16 cellular contexts compared by ENCODE assay signal in the genomic region with DNA sequence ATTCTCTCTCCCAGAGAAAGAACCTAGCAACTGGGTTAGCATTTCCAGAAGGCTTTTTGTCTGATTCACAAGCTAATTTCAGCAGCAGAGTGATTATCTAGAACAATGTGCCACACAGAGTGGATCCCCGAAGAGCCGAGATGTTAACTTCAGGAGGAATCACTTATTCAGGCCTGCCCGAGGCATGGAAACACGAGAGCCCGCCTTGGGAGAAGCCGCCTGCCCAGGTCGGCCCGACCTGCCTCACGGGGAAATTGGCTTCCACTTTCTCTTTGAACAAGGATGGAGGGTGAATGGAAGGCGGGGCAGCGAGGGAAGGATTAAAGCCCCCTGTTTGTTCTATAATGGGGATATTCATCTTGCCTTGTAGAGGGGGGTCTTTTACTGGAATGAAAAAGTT. TPM values are rescaled to one million over a fixed set of nuclear protein-coding genes. Genes with fewer than 3 reads are reported as not detected.
DNase-seq lines count a peak whose midpoint lies in the region; ATAC-seq and TF ChIP-seq lines count a peak whose summit lies in the region.
"Had no signal": no experiment of that assay in that cellular context is flagged by ENCODE, and none has a peak within 500 bp of the region (broad histone marks: within the 10 kb centered on the region; RNA-seq: fewer than 3 reads in every experiment).

No MANE protein-coding gene starts in this region.

- peaks cover 9% of the 10 kb centered on the region; the same call in 2 of the 3 replicates for H3K36me3 Mint-ChIP-seq in GM23338 (ENCODE audit: low read depth)
- H3K36me3 Mint-ChIP-seq in endodermal cell (ENCODE audit: low read depth) = peaks cover 23% of the 10 kb centered on the region
- H3K36me3 Mint-ChIP-seq in effector memory CD8-positive, alpha-beta T cell (ENCODE audit: insufficient read depth) = peaks cover 3% of the 10 kb centered on the region
- no peaks in the 10 kb centered on the region for H3K36me3 Mint-ChIP-seq in activated CD8-positive, alpha-beta T cell treated with anti-CD3 and anti-CD28 coated beads, Interleukin-2, amount 10 ng/mL, durations not matched to agents 7 days and 5 days (ENCODE audit: low read depth)
- H3K36me3 Mint-ChIP-seq: CD4-positive, CD25-positive, alpha-beta regulatory T cell had no signal

- H3K36me3 ChIP-seq in GM23338 (ENCODE audit: insufficient read depth) (no peaks in the 10 kb centered on the region), MM.1S (replicated peaks; ENCODE audit: insufficient read depth, low read length) (no peaks in the 10 kb centered on the region), endodermal cell (ENCODE audit: control insufficient read depth, insufficient read depth, low read length) (peaks cover 17% of the 10 kb centered on the region)
- H3K36me3 ChIP-seq: MG63 had no signal

- H3K9ac ChIP-seq in MM.1S (ENCODE audit: low read length) = no peak overlapping the region
- no peak overlapping the region for H3K9ac ChIP-seq in endodermal cell (ENCODE audit: extremely low read depth, low read length, poor library complexity, severe bottlenecking)

- H3K9me3 Mint-ChIP-seq in GM23338 (peaks cover 6% of the 10 kb centered on the region; the same call in 2 of the 3 replicates), endodermal cell (peaks cover 8% of the 10 kb centered on the region)
- peaks cover 0 to 2% of the 10 kb centered on the region in 2 donors for H3K9me3 Mint-ChIP-seq in effector memory CD8-positive, alpha-beta T cell
- H3K9me3 Mint-ChIP-seq in activated CD8-positive, alpha-beta T cell treated with anti-CD3 and anti-CD28 coated beads, Interleukin-2, amount 10 ng/mL, durations not matched to agents 7 days and 5 days (ENCODE audit: insufficient read depth) = no peaks in the 10 kb centered on the region
- H3K9me3 Mint-ChIP-seq: CD4-positive, CD25-positive, alpha-beta regulatory T cell had no signal

- H4K20me1 ChIP-seq in GM23338 (replicated peaks; ENCODE audit: insufficient read depth) (no peaks in the 10 kb centered on the region), MM.1S (ENCODE audit: insufficient read depth, low read length) (no peaks in the 10 kb centered on the region)

- peaks cover 51% of the 10 kb centered on the region for H3K4me1 Mint-ChIP-seq in GM23338
- H3K4me1 Mint-ChIP-seq in endodermal cell = peaks cover 36% of the 10 kb centered on the region
- H3K4me1 Mint-ChIP-seq in effector memory CD8-positive, alpha-beta T cell (ENCODE audit: low read depth in 2 of 2) = no peaks in the 10 kb centered on the region
- no peaks in the 10 kb centered on the region for H3K4me1 Mint-ChIP-seq in activated CD8-positive, alpha-beta T cell treated with anti-CD3 and anti-CD28 coated beads, Interleukin-2, amount 10 ng/mL, durations not matched to agents 7 days and 5 days (ENCODE audit: low read depth)

- no peaks in the 10 kb centered on the region for H3K9me3 ChIP-seq in MM.1S (replicated peaks; ENCODE audit: insufficient read depth, low read length)
- peaks cover 5% of the 10 kb centered on the region for H3K9me3 ChIP-seq in endodermal cell (ENCODE audit: control insufficient read depth, low read length)

- peaks cover 49% of the 10 kb centered on the region for H3K27me3 Mint-ChIP-seq in GM23338 (ENCODE audit: insufficient read depth, low read depth, poor library complexity)
- H3K27me3 Mint-ChIP-seq in endodermal cell (ENCODE audit: insufficient read depth) = peaks cover 31% of the 10 kb centered on the region
- peaks cover 66 to 72% of the 10 kb centered on the region in 2 donors for H3K27me3 Mint-ChIP-seq in effector memory CD8-positive, alpha-beta T cell
- no peaks in the 10 kb centered on the region for H3K27me3 Mint-ChIP-seq in activated CD8-positive, alpha-beta T cell treated with anti-CD3 and anti-CD28 coated beads, Interleukin-2, amount 10 ng/mL, durations not matched to agents 7 days and 5 days (ENCODE audit: low read depth)

- H3K9me2 ChIP-seq in GM23338 (ENCODE audit: insufficient read depth) (0 out of 2 replicates have a peak, but pooled peaks cover 11% of the 10 kb centered on the region), MM.1S (replicated peaks; ENCODE audit: insufficient read depth, low read length) (no peaks in the 10 kb centered on the region)

- H3K4me3 ChIP-seq in GM23338 (peak overlapping the region; percentile 40), MM.1S (ENCODE audit: low read length) (peak overlapping the region; percentile 28), endodermal cell (ENCODE audit: low read length) (no peak overlapping the region)
- H3K4me3 ChIP-seq: MG63 had no signal

- TF ChIP-seq CTCF in GM23338 (conservative IDR thresholded peaks at IDR 0.05; ENCODE audit: low read depth in 2 of 2) (no peak), MM.1S (IDR thresholded peaks at IDR 0.05; ENCODE audit: low read length) (no peak), endodermal cell (conservative IDR thresholded peaks at IDR 0.05) (no peak)

- ATAC-seq in GM23338 = peak; percentile 41
- ATAC-seq in left lobe of liver = no peak
- no peak for ATAC-seq in effector memory CD8-positive, alpha-beta T cell (replicated peaks)
- ATAC-seq in HG02973 (IDR thresholded peaks at IDR 0.05; ENCODE audit: unreplicated experiment) = no peak
- no peak for ATAC-seq in activated CD8-positive, alpha-beta T cell treated with anti-CD3 and anti-CD28 coated beads, Interleukin-2, amount 10 ng/mL, durations not matched to agents 7 days and 5 days
- ATAC-seq: Panc1, Right ventricle myocardium inferior had no signal

- H2AFZ ChIP-seq in GM23338 = peak overlapping the region; percentile 2; the same call in 1 of the 2 replicates
- peak overlapping the region; percentile 74; the same call in 1 of the 2 replicates for H2AFZ ChIP-seq in MM.1S (ENCODE audit: low read length)

- H3F3A ChIP-seq in GM23338 (replicated peaks; ENCODE audit: low read depth) = peaks cover 8% of the 10 kb centered on the region; the same call in 1 of the 2 replicates
- no peaks in the 10 kb centered on the region for H3F3A ChIP-seq in MM.1S (ENCODE audit: insufficient read depth, low read length)

- H3K27me3 ChIP-seq in GM23338 (ENCODE audit: insufficient read depth) (peaks cover 47% of the 10 kb centered on the region), MM.1S (replicated peaks; ENCODE audit: insufficient read depth, low read length) (peaks cover 8% of the 10 kb centered on the region; the same call in 1 of the 2 replicates), endodermal cell (ENCODE audit: control insufficient read depth, insufficient read depth, low read length, poor library complexity, severe bottlenecking) (no peaks in the 10 kb centered on the region)
- H3K27me3 ChIP-seq: MG63 had no signal

- DNase-seq in GM23338 (ENCODE audit: low spot score) (peak; percentile 56), MM.1S (no peak), endodermal cell (peak; percentile 82), left lobe of liver (ENCODE audit: low spot score) (peak; percentile 38), AG08395 (ENCODE audit: low spot score) (no peak)
- DNase-seq in effector memory CD8-positive, alpha-beta T cell = no peak
- no peak for DNase-seq in activated CD8-positive, alpha-beta T cell treated with anti-CD3 and anti-CD28 coated beads, Interleukin-2, amount 10 ng/mL, durations not matched to agents 7 days and 5 days
- DNase-seq: CD4-positive, CD25-positive, alpha-beta regulatory T cell; HFFc6; MG63; NCI-H1105; NCI-H187; NCI-H446 had no signal

- CTCF ChIA-PET in activated CD8-positive, alpha-beta T cell treated with anti-CD3 and anti-CD28 coated beads, Interleukin-2, amount 10 ng/mL, durations not matched to agents 7 days and 5 days (lab: Charles Lee) = no interaction called here

- H3K4me1 ChIP-seq in GM23338 (ENCODE audit: insufficient read depth) (peaks cover 20% of the 10 kb centered on the region), MM.1S (ENCODE audit: low read length) (no peaks in the 10 kb centered on the region), endodermal cell (ENCODE audit: control insufficient read depth, insufficient read depth, low read length) (no peaks in the 10 kb centered on the region)

- H3K79me2 ChIP-seq in GM23338 (replicated peaks; ENCODE audit: insufficient read depth) = no peaks in the 10 kb centered on the region
- no peaks in the 10 kb centered on the region for H3K79me2 ChIP-seq in MM.1S (ENCODE audit: low read length)

- POLR2A ChIA-PET in activated CD8-positive, alpha-beta T cell treated with anti-CD3 and anti-CD28 coated beads, Interleukin-2, amount 10 ng/mL, durations not matched to agents 7 days and 5 days (lab: Charles Lee) = no interaction called here

- H3K27ac ChIP-seq in GM23338 (ENCODE audit: low read depth) = no peak overlapping the region
- no peak overlapping the region for H3K27ac ChIP-seq in MM.1S (ENCODE audit: low read length)
- no peak overlapping the region for H3K27ac ChIP-seq in endodermal cell (ENCODE audit: low read depth, low read length)

- H3K4me2 ChIP-seq in GM23338 = peak overlapping the region; percentile 70
- H3K4me2 ChIP-seq in MM.1S (ENCODE audit: low read depth, low read length) = peak overlapping the region; percentile 55

- 45 to 61% methylated on average over 11 of the region's 11 CpGs for WGBS in endodermal cell (ENCODE audit: insufficient coverage in 1 of 2, insufficient read length in 1 of 2), 2 experiments

- peak overlapping the region; percentile 55 for H3K4me3 Mint-ChIP-seq in GM23338
- no peak overlapping the region for H3K4me3 Mint-ChIP-seq in endodermal cell
- no peak overlapping the region for H3K4me3 Mint-ChIP-seq in effector memory CD8-positive, alpha-beta T cell
- H3K4me3 Mint-ChIP-seq in activated CD8-positive, alpha-beta T cell treated with anti-CD3 and anti-CD28 coated beads, Interleukin-2, amount 10 ng/mL, durations not matched to agents 7 days and 5 days = no peak overlapping the region
- H3K4me3 Mint-ChIP-seq: CD4-positive, CD25-positive, alpha-beta regulatory T cell; HFFc6 had no signal

- H3K27ac Mint-ChIP-seq in GM23338 = peak overlapping the region; percentile 25; the same call in 1 of the 2 replicates
- H3K27ac Mint-ChIP-seq in endodermal cell = no peak overlapping the region
- no peak overlapping the region for H3K27ac Mint-ChIP-seq in effector memory CD8-positive, alpha-beta T cell
- no peak overlapping the region for H3K27ac Mint-ChIP-seq in activated CD8-positive, alpha-beta T cell treated with anti-CD3 and anti-CD28 coated beads, Interleukin-2, amount 10 ng/mL, durations not matched to agents 7 days and 5 days
- H3K27ac Mint-ChIP-seq: CD4-positive, CD25-positive, alpha-beta regulatory T cell; HFFc6 had no signal

TF ChIP-seq in GM23338, 12 proteins besides CTCF, POLR2A, EP300 and RAD21 (continues in another document):
- TF ChIP-seq POLR2AphosphoS5 (IDR thresholded peaks at IDR 0.05; ENCODE audit: low read depth) (no peak), EZH2 (IDR thresholded peaks at IDR 0.05; ENCODE audit: low read depth, unreplicated experiment) (no peak), ZNF114 (CRISPR knock-in tag; IDR thresholded peaks at IDR 0.05) (no peak), EZH2phosphoT487 (IDR thresholded peaks at IDR 0.05; ENCODE audit: unreplicated experiment) (no peak)

RNA-seq across cellular contexts. Expression of a gene that starts 32.8 kb away (rescaled TPM):
- total RNA-seq in GM23338 (2014; rRNA removed; shearing (Covaris generic)) = 2.6 and 3.0 TPM in 2 replicates
- 0.57 and 0.64 TPM in 2 replicates for polyA plus RNA-seq in GM23338 (2016; fragmentation: Nextera tagmentation; extraction: Ambion mirVana)
- total RNA-seq in endodermal cell = 10 to 100 TPM; 17.0 to 40.4 TPM
- 14.7 TPM for polyA plus RNA-seq in endodermal cell (2013, experiment 1 of 2)
- 18.4 TPM for polyA plus RNA-seq in endodermal cell (2013, experiment 2 of 2)
- total RNA-seq in left lobe of liver = 11.5 TPM
- total RNA-seq in activated CD8-positive, alpha-beta T cell treated with anti-CD3 and anti-CD28 coated beads, Interleukin-2, amount 10 ng/mL, durations not matched to agents 7 days and 5 days = not detected
- total RNA-seq: CD4-positive, CD25-positive, alpha-beta regulatory T cell; HFFc6 had no signal

Comparison
In these comparisons a context has a peak if more than half of its experiments do, and no peak if none do; other contexts are left out.
1. DNase-seq: peak in GM23338 (single experiment), endodermal cell (single experiment) and left lobe of liver (single experiment); none in MM.1S (single experiment), AG08395 (single experiment), effector memory CD8-positive, alpha-beta T cell (0 of 3) and activated CD8-positive, alpha-beta T cell treated with anti-CD3 and anti-CD28 coated beads, Interleukin-2, amount 10 ng/mL, durations not matched to agents 7 days and 5 days (single experiment).